Comparison of ENCODE assay signal across 2 cellular contexts in the genomic region with DNA sequence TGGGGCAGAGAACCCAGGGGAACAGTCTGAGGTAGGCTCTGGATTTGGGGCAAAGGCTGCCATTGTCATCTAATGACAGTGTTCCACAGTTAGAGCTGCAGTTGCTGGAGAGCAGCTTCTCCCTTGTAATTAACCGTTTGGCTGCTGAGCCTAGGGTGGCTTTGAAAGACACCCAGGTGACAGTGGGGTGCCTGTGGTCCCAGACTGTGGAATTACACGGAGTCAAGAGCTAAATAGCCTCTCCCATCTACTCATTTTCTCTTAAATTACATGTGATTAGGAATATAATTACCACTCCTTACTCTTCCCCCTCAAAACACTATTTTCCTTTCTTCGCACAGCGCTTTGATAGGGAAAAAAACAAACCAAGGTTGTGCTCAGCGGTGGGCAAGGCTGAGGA.
TF ChIP-seq lines count a peak whose summit lies in the region.

No MANE protein-coding gene starts in this region.

TF ChIP-seq in HepG2, 621 proteins besides CTCF, POLR2A, EP300 and RAD21:
- TF ChIP-seq HOXA3 (CRISPR knock-in tag; IDR thresholded peaks at IDR 0.05) (no peak), ZNF652 (CRISPR knock-in tag; IDR thresholded peaks at IDR 0.05; ENCODE audit: borderline replicate concordance, low read depth) (peak; percentile 84)

TF ChIP-seq in K562, 482 proteins besides CTCF, POLR2A, EP300 and RAD21:
- TF ChIP-seq SMC3 (conservative IDR thresholded peaks at IDR 0.05; ENCODE audit: insufficient read depth, low read depth, low read length): no peak
- no peak for TF ChIP-seq TAF7 (tag; IDR thresholded peaks at IDR 0.05)
- no peak for TF ChIP-seq JUND (IDR thresholded peaks at IDR 0.05; ENCODE audit: borderline replicate concordance, low read depth, low read length)
- TF ChIP-seq JUND (tag; IDR thresholded peaks at IDR 0.05; ENCODE audit: borderline replicate concordance, low read depth, low read length): no peak
- TF ChIP-seq NFRKB (IDR thresholded peaks at IDR 0.05; ENCODE audit: low read depth): no peak
- no peak for TF ChIP-seq ZNF408 (CRISPR knock-in tag; IDR thresholded peaks at IDR 0.05; ENCODE audit: low read depth)
- no peak for TF ChIP-seq ZNF717 (CRISPR knock-in tag; IDR thresholded peaks at IDR 0.05)
- no peak for TF ChIP-seq CREBBP (IDR thresholded peaks at IDR 0.05; ENCODE audit: low read depth, low read length)
- TF ChIP-seq ETV1 (tag; conservative IDR thresholded peaks at IDR 0.05; ENCODE audit: low read depth): no peak
- no peak for TF ChIP-seq LARP7 (IDR thresholded peaks at IDR 0.05)
- TF ChIP-seq NR1H2 (CRISPR knock-in tag; IDR thresholded peaks at IDR 0.05): no peak
- TF ChIP-seq ZNF436 (CRISPR knock-in tag; IDR thresholded peaks at IDR 0.05): no peak
- no peak for TF ChIP-seq RCOR1 (IDR thresholded peaks at IDR 0.05; ENCODE audit: borderline replicate concordance in 1 of 2, low read depth in 2 of 2, low read length in 2 of 2)
- TF ChIP-seq ARID2 (IDR thresholded peaks at IDR 0.05): no peak
- TF ChIP-seq SMAD2 (IDR thresholded peaks at IDR 0.05; ENCODE audit: low read depth, low read length): no peak
- TF ChIP-seq TEAD4 (IDR thresholded peaks at IDR 0.05; ENCODE audit: low read length): no peak
- no peak for TF ChIP-seq TEAD4 (CRISPR knock-in tag; IDR thresholded peaks at IDR 0.05; ENCODE audit: borderline replicate concordance)
- TF ChIP-seq FOSL1 (tag; conservative IDR thresholded peaks at IDR 0.05): no peak
- TF ChIP-seq KLF10 (CRISPR knock-in tag; IDR thresholded peaks at IDR 0.05): no peak
- no peak for TF ChIP-seq BRF1 (IDR thresholded peaks at IDR 0.05; ENCODE audit: borderline replicate concordance, extremely low read depth, insufficient read length)
- no peak for TF ChIP-seq ZBTB7A (IDR thresholded peaks at IDR 0.05; ENCODE audit: borderline replicate concordance, control insufficient read depth, low read depth, low read length)
- no peak for TF ChIP-seq GATA2 (CRISPR knock-in tag; IDR thresholded peaks at IDR 0.05)
